Comparison of ENCODE assay signal across 1 cellular context in genomic region chr17:81666342-81667191, GRCh38.
TF ChIP-seq lines count a peak whose summit lies in the region.

CCDC137 (plus strand) TSS chr17:81666737; CDS start chr17:81666767, 30 bp downstream.
OXLD1 (minus strand) TSS chr17:81666605; CDS start chr17:81666577, 28 bp downstream.

TF ChIP-seq in HepG2, 621 proteins besides CTCF, POLR2A, EP300 and RAD21 (continued from another document):
- peak; percentile 79; the same call in 1 of the 2 replicates for TF ChIP-seq FUBP1 (CRISPR knock-in tag; IDR thresholded peaks at IDR 0.05; ENCODE audit: borderline replicate concordance)
- TF ChIP-seq FOSL1 (CRISPR knock-in tag; IDR thresholded peaks at IDR 0.05; ENCODE audit: borderline replicate concordance), result peak; percentile 45; the same call in 1 of the 2 replicates
- 0 out of 2 replicates have a peak, but pooled peaks have one; percentile 13 for TF ChIP-seq GZF1 (CRISPR knock-in tag; IDR thresholded peaks at IDR 0.05)
- TF ChIP-seq ZNF543 (CRISPR knock-in tag; IDR thresholded peaks at IDR 0.05), result 0 out of 2 replicates have a peak, but pooled peaks have one; percentile 43
- TF ChIP-seq HOXA5 (CRISPR knock-in tag; IDR thresholded peaks at IDR 0.05), result peak; percentile 92
- peak; percentile 78 for TF ChIP-seq ZSCAN21 (CRISPR knock-in tag; IDR thresholded peaks at IDR 0.05; ENCODE audit: borderline replicate concordance)
- peak; percentile 67 for TF ChIP-seq HCFC1 (IDR thresholded peaks at IDR 0.05; ENCODE audit: low read depth, low read length)
- peak; percentile 68 for TF ChIP-seq ZSCAN25 (CRISPR knock-in tag; IDR thresholded peaks at IDR 0.05)
- TF ChIP-seq IRF2 (CRISPR knock-in tag; IDR thresholded peaks at IDR 0.05), result peak; percentile 88
- no peak for TF ChIP-seq ZNF720 (CRISPR knock-in tag; IDR thresholded peaks at IDR 0.05)
- no peak for TF ChIP-seq ZNF644 (CRISPR knock-in tag; IDR thresholded peaks at IDR 0.05; ENCODE audit: low read depth)
- TF ChIP-seq THRA (CRISPR knock-in tag; IDR thresholded peaks at IDR 0.05; ENCODE audit: borderline replicate concordance), result 0 out of 2 replicates have a peak, but pooled peaks have one; percentile 30
- peak; percentile 22; the same call in 1 of the 2 replicates for TF ChIP-seq MED13 (CRISPR knock-in tag; IDR thresholded peaks at IDR 0.05)
- TF ChIP-seq ZNF33A (CRISPR knock-in tag; IDR thresholded peaks at IDR 0.05; ENCODE audit: borderline replicate concordance), result no peak
- no peak for TF ChIP-seq ARNT (IDR thresholded peaks at IDR 0.05)
- peak; percentile 75 for TF ChIP-seq CBFB (CRISPR knock-in tag; IDR thresholded peaks at IDR 0.05)
- peak; percentile 80 for TF ChIP-seq TOPORS (CRISPR knock-in tag; IDR thresholded peaks at IDR 0.05)
- TF ChIP-seq ZNF331 (CRISPR knock-in tag; IDR thresholded peaks at IDR 0.05), result peak; percentile 67; the same call in 1 of the 2 replicates
- no peak for TF ChIP-seq NFE2 (CRISPR knock-in tag; IDR thresholded peaks at IDR 0.05)
- no peak for TF ChIP-seq SOX13 (IDR thresholded peaks at IDR 0.05)
- TF ChIP-seq SOX13 (CRISPR knock-in tag; conservative IDR thresholded peaks at IDR 0.05 in 1 of 2, IDR thresholded peaks at IDR 0.05 in 1 of 2), result peak in 1 of 2 experiments; percentile 40; a peak in 1 of 4 replicates
- peak; percentile 91; the same call in 1 of the 2 replicates for TF ChIP-seq ZNF773 (CRISPR knock-in tag; IDR thresholded peaks at IDR 0.05; ENCODE audit: borderline replicate concordance)
- no peak for TF ChIP-seq MAFF (IDR thresholded peaks at IDR 0.05; ENCODE audit: low read depth, low read length)
- TF ChIP-seq TAF15 (IDR thresholded peaks at IDR 0.05; ENCODE audit: low read depth, low read length, poor library complexity, severe bottlenecking), result peak; percentile 90
- no peak for TF ChIP-seq PTBP1 (IDR thresholded peaks at IDR 0.05; ENCODE audit: low read depth, low read length, poor library complexity, severe bottlenecking)
- TF ChIP-seq ZBTB4 (CRISPR knock-in tag; IDR thresholded peaks at IDR 0.05; ENCODE audit: borderline replicate concordance), result no peak
- peak; percentile 80 for TF ChIP-seq PHF5A (CRISPR knock-in tag; IDR thresholded peaks at IDR 0.05; ENCODE audit: low read depth, unreplicated experiment)
- peak; percentile 72 for TF ChIP-seq ZNF563 (CRISPR knock-in tag; IDR thresholded peaks at IDR 0.05)
- TF ChIP-seq ZNF326 (CRISPR knock-in tag; IDR thresholded peaks at IDR 0.05; ENCODE audit: borderline replicate concordance), result no peak; the same call in 1 of the 2 replicates
- TF ChIP-seq ZNF335 (CRISPR knock-in tag; IDR thresholded peaks at IDR 0.05), result peak; percentile 91
- TF ChIP-seq ZBTB25 (CRISPR knock-in tag; IDR thresholded peaks at IDR 0.05), result no peak; the same call in none of the 2 replicates
- no peak for TF ChIP-seq PRDM4 (CRISPR knock-in tag; IDR thresholded peaks at IDR 0.05; ENCODE audit: borderline replicate concordance)
- TF ChIP-seq ZBTB34 (CRISPR knock-in tag; IDR thresholded peaks at IDR 0.05), result no peak; the same call in 1 of the 2 replicates
- TF ChIP-seq ZC3H4 (CRISPR knock-in tag; IDR thresholded peaks at IDR 0.05; ENCODE audit: borderline replicate concordance), result no peak
- peak; percentile 87 for TF ChIP-seq MED1 (CRISPR knock-in tag; IDR thresholded peaks at IDR 0.05)
- peak; percentile 94 for TF ChIP-seq ZNF780A (CRISPR knock-in tag; IDR thresholded peaks at IDR 0.05)
- TF ChIP-seq MLX (CRISPR knock-in tag; IDR thresholded peaks at IDR 0.05), result no peak
- 0 out of 2 replicates have a peak, but pooled peaks have one; percentile 26 for TF ChIP-seq ZNF124 (CRISPR knock-in tag; IDR thresholded peaks at IDR 0.05)
TF ChIP-seq in HepG2: peak in this region for 329.
